ENCODE assay signal across 8 cellular contexts in genomic region chr13:79405831-79406596, GRCh38. TPM values are rescaled to one million over a fixed set of nuclear protein-coding genes. Genes with fewer than 3 reads are reported as not detected.
DNase-seq lines count a peak whose midpoint lies in the region; ATAC-seq, FAIRE-seq and TF ChIP-seq lines count a peak whose summit lies in the region.

Gene RBM26, minus strand, starts transcription at chr13:79406255. Its CDS starts 481 bp downstream, at chr13:79405774.

- peaks cover 61% of the 10 kb centered on the region for H3K79me2 ChIP-seq in HepG2 (ENCODE audit: insufficient read depth, low read length)

- 0 out of 2 replicates have a peak, but pooled peaks have one; percentile 18 for TF ChIP-seq CTCF in HepG2 (CRISPR knock-in tag; IDR thresholded peaks at IDR 0.05)

- no peaks in the 10 kb centered on the region for H3K9me3 ChIP-seq in BLaER1
- no peaks in the 10 kb centered on the region for H3K9me3 ChIP-seq in HepG2 (ENCODE audit: low read length)

- peak within 1 kb of the TSS; percentile 93 for H3K4me2 ChIP-seq in BLaER1
- H3K4me2 ChIP-seq in HepG2 (ENCODE audit: low read depth, low read length), result peak within 1 kb of the TSS; percentile 87

- H4K20me1 ChIP-seq in BLaER1 (peaks cover 44% of the 10 kb centered on the region), HepG2 (ENCODE audit: insufficient read depth, low read length) (peaks cover 23% of the 10 kb centered on the region)

- CTCF ChIA-PET in HepG2 (lab: Yijun Ruan, JAX; ENCODE audit: low intra/inter-chr PET ratio, low total read pairs), result no interaction called here

- WGBS in HepG2 (ENCODE audit: low lambda C conversion rate), result 0% methylated on average over 36 of the region's 72 CpGs

- H3K27ac ChIP-seq in BLaER1 (peak within 1 kb of the TSS; percentile 98), HepG2 (ENCODE audit: extremely low read length, insufficient read depth, low read length) (peak within 1 kb of the TSS; percentile 98)

- intact Hi-C loops in HepG2 (cut with micrococcal nuclease; ENCODE audit: unreplicated experiment), result loop anchor here (1.0 to 5.0 kb wide), 2 partner anchors 12 to 936 kb away; partner anchors contain the start of gene SPRY2

- POLR2A ChIA-PET in HepG2 (lab: Yijun Ruan, JAX), result interaction anchor here (0.6 to 2.3 kb wide), 6 partner anchors 12 to 92 kb away, joined by 3 to 24 read pairs (median 4); partner anchors contain the start of gene NDFIP2

- BruUV-seq in HepG2 (replicated peaks; lab: Mats Ljungman, UMichigan), result no TSS peak

- peak; percentile 87 to 94 for TF ChIP-seq POLR2A in HepG2 (IDR thresholded peaks at IDR 0.05; ENCODE audit: insufficient read depth in 1 of 2, low read depth in 2 of 2, low read length in 2 of 2)

- peaks cover 53% of the 10 kb centered on the region for H3K4me1 ChIP-seq in BLaER1
- H3K4me1 ChIP-seq in HepG2 (ENCODE audit: insufficient read depth, low read length), result peaks cover 47% of the 10 kb centered on the region

- peak; percentile 78 for FAIRE-seq in HepG2 (lab: Jason Lieb, UNC)

- DNase-seq in NCI-H748 (lab: John Stamatoyannopoulos, UW; ENCODE audit: unreplicated experiment) (peak; percentile 95), dermis blood vessel endothelial cell (peak; percentile 98), HepG2 (ENCODE audit: low spot score) (peak; percentile 91)
- peak; percentile 93 for DNase-seq in activated CD4-positive, alpha-beta T cell treated with anti-CD3 and anti-CD28 coated beads, Interleukin-2, amount 50 U/mL, for 1 hour
- peak; percentile 93 for DNase-seq in stimulated activated CD4-positive, alpha-beta T cell treated with anti-CD3 and anti-CD28 coated beads, Interleukin-4, amount 100 ng/mL, for 1 hour

- H3K27me3 ChIP-seq in BLaER1 (no peaks in the 10 kb centered on the region), HepG2 (ENCODE audit: control insufficient read depth in 1 of 2, insufficient read depth in 2 of 2, low read length in 2 of 2) (no peaks in the 10 kb centered on the region; a peak in 1 of 5 replicates)

- in situ Hi-C loops in HepG2 (cut with HindIII; ENCODE audit: extremely low pct_ligation_motif_present, low pct_unique_long_range_greater_than_20kb), result loop anchor here (25.0 kb wide), 1 partner anchor 931 kb away; the partner anchor contains the start of gene SPRY2

- H3K4me3 ChIP-seq in BLaER1, result peak within 1 kb of the TSS; percentile 88
- peak within 1 kb of the TSS; percentile 86 to 94 (median 92) for H3K4me3 ChIP-seq in HepG2 (replicated peaks in 1 of 3; ENCODE audit: insufficient read depth in 1 of 3, low read depth in 2 of 3, low read length in 3 of 3)

- H3K36me3 ChIP-seq in BLaER1 (peaks cover 6% of the 10 kb centered on the region; the same call in 1 of the 2 replicates), HepG2 (replicated peaks in 1 of 2; ENCODE audit: control insufficient read depth in 1 of 2, insufficient read depth in 2 of 2, low read length in 2 of 2) (no peaks in the 10 kb centered on the region; a peak in 1 of 5 replicates)

- TF ChIP-seq EP300 in HepG2 (IDR thresholded peaks at IDR 0.05; ENCODE audit: low read depth in 2 of 2, low read length in 2 of 2), result no peak
- no peak for TF ChIP-seq EP300 in HepG2 (CRISPR knock-in tag; IDR thresholded peaks at IDR 0.05; ENCODE audit: borderline replicate concordance)

- H3K9ac ChIP-seq in BLaER1 (peak within 1 kb of the TSS; percentile 98), HepG2 (ENCODE audit: insufficient read depth, low read depth, low read length) (peak within 1 kb of the TSS; percentile 98)

- no peak; the same call in 1 of the 2 replicates for TF ChIP-seq RAD21 in HepG2 (CRISPR knock-in tag; IDR thresholded peaks at IDR 0.05)

- peak within 1 kb of the TSS; percentile 82 for H2AFZ ChIP-seq in HepG2 (ENCODE audit: low read length)

- ATAC-seq in GM19328 (IDR thresholded peaks at IDR 0.05; ENCODE audit: unreplicated experiment), result peak; percentile 72
- ATAC-seq in HG03520 (IDR thresholded peaks at IDR 0.05; ENCODE audit: unreplicated experiment), result peak; percentile 72
- ATAC-seq in HepG2, result peak; percentile 91

TF ChIP-seq in HepG2, 621 proteins besides CTCF, POLR2A, EP300 and RAD21 (continues in another document):
- TF ChIP-seq ZBTB14 (CRISPR knock-in tag; IDR thresholded peaks at IDR 0.05) (peak; percentile 59), ZBTB38 (CRISPR knock-in tag; IDR thresholded peaks at IDR 0.05) (0 out of 2 replicates have a peak, but pooled peaks have one; percentile 48), NFKB2 (CRISPR knock-in tag; IDR thresholded peaks at IDR 0.05; ENCODE audit: borderline replicate concordance) (peak; percentile 71; the same call in 1 of the 2 replicates), SOX6 (IDR thresholded peaks at IDR 0.05) (no peak), SOX6 (CRISPR knock-in tag; IDR thresholded peaks at IDR 0.05) (peak; percentile 49), TAF1 (CRISPR knock-in tag; IDR thresholded peaks at IDR 0.05) (peak; percentile 84), DMAP1 (CRISPR knock-in tag; IDR thresholded peaks at IDR 0.05) (peak; percentile 95), ZNF746 (CRISPR knock-in tag; IDR thresholded peaks at IDR 0.05) (0 out of 2 replicates have a peak, but pooled peaks have one; percentile 24), BRF2 (CRISPR knock-in tag; IDR thresholded peaks at IDR 0.05) (no peak), ZHX1 (CRISPR knock-in tag; IDR thresholded peaks at IDR 0.05; ENCODE audit: low read depth) (peak; percentile 57; the same call in 1 of the 2 replicates), SP1 (IDR thresholded peaks at IDR 0.05) (peak; percentile 77; the same call in 1 of the 2 replicates), SP1 (CRISPR knock-in tag; IDR thresholded peaks at IDR 0.05) (no peak), RFXAP (CRISPR knock-in tag; IDR thresholded peaks at IDR 0.05; ENCODE audit: borderline replicate concordance) (0 out of 2 replicates have a peak, but pooled peaks have one; percentile 76)

RNA-seq across cellular contexts. Expression of gene RBM26, which starts in this region (rescaled TPM):
- total RNA-seq in dermis blood vessel endothelial cell, result 25.2 and 26.9 TPM in 2 replicates
- 28.6 and 34.4 TPM in 2 replicates for total RNA-seq in HepG2 (2016; rRNA removed; fragmentation: Illumina TruSeq; extraction: Trizol)
- total RNA-seq in HepG2 (2016; cell fraction: cytosol; rRNA removed; fragmentation: Illumina TruSeq; extraction: Trizol; ENCODE audit: low read depth), result 8.0 and 10.1 TPM in 2 replicates
- 25.2 and 36.1 TPM in 2 replicates for total RNA-seq in HepG2 (2016; cell fraction: insoluble cytoplasmic fraction; rRNA removed; fragmentation: Illumina TruSeq; extraction: Trizol)
- total RNA-seq in HepG2 (2016; cell fraction: membrane; rRNA removed; fragmentation: Illumina TruSeq; extraction: Trizol), result 12.0 and 13.4 TPM in 2 replicates
- total RNA-seq in HepG2 (2016; cell fraction: nucleus; rRNA removed; fragmentation: Illumina TruSeq; extraction: Trizol), result 75.3 and 77.9 TPM in 2 replicates
- polyA plus RNA-seq in HepG2 (2011; rRNA removed), result 16.1 and 19.4 TPM in 2 replicates
- 4.3 and 5.8 TPM in 2 replicates for polyA plus RNA-seq in HepG2 (2011; cell fraction: cytosol; rRNA removed)
- 40.1 and 43.2 TPM in 2 replicates for polyA plus RNA-seq in HepG2 (2011; cell fraction: nucleus; rRNA removed)
- polyA plus RNA-seq in HepG2 (2012), result 18.6 and 26.4 TPM in 2 replicates
- polyA plus RNA-seq in HepG2 (2016; cell fraction: cytosol; fragmentation: Illumina TruSeq; extraction: Trizol; ENCODE audit: low read depth), result 0.87 and 1.1 TPM in 2 replicates
- 26.2 and 29.3 TPM in 2 replicates for polyA plus RNA-seq in HepG2 (2016; cell fraction: insoluble cytoplasmic fraction; fragmentation: Illumina TruSeq; extraction: Trizol; ENCODE audit: low read depth)
- 2.9 and 3.1 TPM in 2 replicates for polyA plus RNA-seq in HepG2 (2016; cell fraction: membrane; fragmentation: Illumina TruSeq; extraction: Trizol; ENCODE audit: low read depth)
- polyA plus RNA-seq in HepG2 (2016; cell fraction: nucleus; fragmentation: Illumina TruSeq; extraction: Trizol; ENCODE audit: insufficient read depth, low read depth), result 91.7 and 94.4 TPM in 2 replicates
- polyA minus RNA-seq in HepG2 (2011; rRNA and poly(A)+ RNA removed; ENCODE audit: low replicate concordance), result 23.1 and 34.2 TPM in 2 replicates
- 9.2 and 9.8 TPM in 2 replicates for polyA minus RNA-seq in HepG2 (2011; cell fraction: cytosol; rRNA and poly(A)+ RNA removed)
- 111 and 119 TPM in 2 replicates for polyA minus RNA-seq in HepG2 (2011; cell fraction: nucleus; rRNA and poly(A)+ RNA removed)

Comparison
In these comparisons a context has a peak if more than half of its experiments do, and no peak if none do; other contexts are left out.
1. Peak in every context shown above with its lines: DNase-seq, ATAC-seq, H3K4me3 ChIP-seq and H3K27ac ChIP-seq.